Comparison of ENCODE assay signal across 8 cellular contexts in genomic region chr10:4730998-4731397, GRCh38.
"Had no signal": no experiment of that assay in that cellular context is flagged by ENCODE, and none has a peak within 500 bp of the region (broad histone marks: within the 10 kb centered on the region; RNA-seq: fewer than 3 reads in every experiment).

No MANE protein-coding gene starts in this region.

- H3K27ac ChIP-seq: HL-60, KMS-11 had no signal

- H3K4me1 ChIP-seq: HAP-1 had no signal

- H2AFZ ChIP-seq: GM23338 had no signal

- H3K9me3 ChIP-seq: HAP-1 had no signal

- H3K36me3 ChIP-seq: HAP-1 had no signal

- H3K4me3 ChIP-seq: GM23338, HAP-1 had no signal

- DNase-seq: H7, HFFc6, Karpas-422, KBM-7 had no signal

- ATAC-seq: GM23338 had no signal

- H3K9ac ChIP-seq: KMS-11 had no signal

- H3K4me2 ChIP-seq: GM23338, KMS-11 had no signal
